25 cellular contexts compared by ENCODE assay signal in genomic region chr1:201051399-201051798, GRCh38.
DNase-seq lines count a peak whose midpoint lies in the region; ATAC-seq lines count a peak whose summit lies in the region.
"Had no signal": no experiment of that assay in that cellular context is flagged by ENCODE, and none has a peak within 500 bp of the region (broad histone marks: within the 10 kb centered on the region; RNA-seq: fewer than 3 reads in every experiment).

No MANE protein-coding gene starts in this region.

- DNase-seq in NK-92 treated with Interleukin-12 subunit alpha and Interleukin-12 subunit beta, amount 100 ng/mL, for 24 hours (lab: John Stamatoyannopoulos, UW), result peak; percentile 59
- DNase-seq in NK-92 (lab: John Stamatoyannopoulos, UW; ENCODE audit: unreplicated experiment), result no peak
- DNase-seq in stimulated activated CD4-positive, alpha-beta T cell treated with anti-CD3 and anti-CD28 coated beads, Interleukin-15, amount 100 ng/mL, for 24 hours, result peak; percentile 12
- no peak for DNase-seq in stimulated activated CD4-positive, alpha-beta T cell treated with anti-CD3 and anti-CD28 coated beads, Interleukin-4, amount 100 ng/mL, for 4 hours
- peak; percentile 42 for DNase-seq in inferior parietal cortex (ENCODE audit: extremely low spot score)
- no peak for DNase-seq in NCI-H1417 treated with DMSO at 0.1 percent for 48 hours (lab: John Stamatoyannopoulos, UW)
- no peak for DNase-seq in kidney tubule cell (ENCODE audit: low spot score)
- DNase-seq: activated CD4-positive, CD25-positive, alpha-beta regulatory T cell treated with anti-CD3 and anti-CD28 coated beads, Interleukin-2, amount 50 U/mL, for 72 hours; aorta; COR-L47; cortex of kidney; effector memory CD4-positive, alpha-beta T cell; erythroblast; HCEC 1CT; left ventricle myocardium inferior; mesenchymal stem cell; MG63; NCI-H1417; NCI-H2081; NCI-H524 treated with DMSO at 0.1 percent for 48 hours; right cardiac atrium; SHP77 treated with DMSO at 0.1 percent for 48 hours; stimulated activated CD4-positive, alpha-beta T cell treated with anti-CD3 and anti-CD28 coated beads, Interleukin-2, amount 100 ng/mL, for 24 hours; trophoblast cell had no signal

- no peak for ATAC-seq in GM21390 (IDR thresholded peaks at IDR 0.05; ENCODE audit: unreplicated experiment)
- ATAC-seq: right cardiac atrium had no signal

Comparison
In these comparisons a context has a peak if more than half of its experiments do, and no peak if none do; other contexts are left out.
1. DNase-seq: peak in NK-92 treated with Interleukin-12 subunit alpha and Interleukin-12 subunit beta, amount 100 ng/mL, for 24 hours (single experiment), stimulated activated CD4-positive, alpha-beta T cell treated with anti-CD3 and anti-CD28 coated beads, Interleukin-15, amount 100 ng/mL, for 24 hours (single experiment) and inferior parietal cortex (single experiment); none in NK-92 (single experiment), stimulated activated CD4-positive, alpha-beta T cell treated with anti-CD3 and anti-CD28 coated beads, Interleukin-4, amount 100 ng/mL, for 4 hours (0 of 2), NCI-H1417 treated with DMSO at 0.1 percent for 48 hours (single experiment) and kidney tubule cell (single experiment).